Comparison of ENCODE assay signal across 13 cellular contexts in genomic region chr7:116782177-116782711, GRCh38.
DNase-seq lines count a peak whose midpoint lies in the region; ATAC-seq and TF ChIP-seq lines count a peak whose summit lies in the region.
"Had no signal": no experiment of that assay in that cellular context is flagged by ENCODE, and none has a peak within 500 bp of the region (broad histone marks: within the 10 kb centered on the region; RNA-seq: fewer than 3 reads in every experiment).

No MANE protein-coding gene starts in this region.

- H3K36me3 Mint-ChIP-seq in activated CD8-positive, alpha-beta T cell treated with anti-CD3 and anti-CD28 coated beads, Interleukin-2, amount 10 ng/mL, durations not matched to agents 7 days and 5 days (ENCODE audit: low read depth): no peaks in the 10 kb centered on the region
- H3K36me3 Mint-ChIP-seq: activated naive CD4-positive, alpha-beta T cell treated with anti-CD3 and anti-CD28 coated beads, Interleukin-2, amount 50 U/mL, for 24 hours had no signal

- CTCF ChIA-PET in activated CD8-positive, alpha-beta T cell treated with anti-CD3 and anti-CD28 coated beads, Interleukin-2, amount 10 ng/mL, durations not matched to agents 7 days and 5 days (lab: Charles Lee): no interaction called here

- no peak overlapping the region for H3K4me3 ChIP-seq in epithelial cell of esophagus (ENCODE audit: low read length)
- no peak overlapping the region for H3K4me3 ChIP-seq in psoas muscle

- no peaks in the 10 kb centered on the region for H3K9me3 ChIP-seq in psoas muscle

- no peaks in the 10 kb centered on the region for H3K9me3 Mint-ChIP-seq in activated CD8-positive, alpha-beta T cell treated with anti-CD3 and anti-CD28 coated beads, Interleukin-2, amount 10 ng/mL, durations not matched to agents 7 days and 5 days (ENCODE audit: insufficient read depth)
- H3K9me3 Mint-ChIP-seq: activated naive CD4-positive, alpha-beta T cell treated with anti-CD3 and anti-CD28 coated beads, Interleukin-2, amount 50 U/mL, for 24 hours had no signal

- peak overlapping the region; percentile 27 for H3K27ac ChIP-seq in psoas muscle

- POLR2A ChIA-PET in activated CD8-positive, alpha-beta T cell treated with anti-CD3 and anti-CD28 coated beads, Interleukin-2, amount 10 ng/mL, durations not matched to agents 7 days and 5 days (lab: Charles Lee): no interaction called here

- intact Hi-C loops in psoas muscle (cut with DNase I): no loop called here

- WGBS in psoas muscle, 3 donors: 0 to 20% (median 12%) methylated on average over 1 of the region's 1 CpG

- peaks cover 61% of the 10 kb centered on the region for H3K4me1 ChIP-seq in psoas muscle

- H3K4me3 Mint-ChIP-seq in activated CD8-positive, alpha-beta T cell treated with anti-CD3 and anti-CD28 coated beads, Interleukin-2, amount 10 ng/mL, durations not matched to agents 7 days and 5 days: no peak overlapping the region
- H3K4me3 Mint-ChIP-seq: activated naive CD4-positive, alpha-beta T cell treated with anti-CD3 and anti-CD28 coated beads, Interleukin-2, amount 50 U/mL, for 24 hours had no signal

- H3K27me3 Mint-ChIP-seq in activated CD8-positive, alpha-beta T cell treated with anti-CD3 and anti-CD28 coated beads, Interleukin-2, amount 10 ng/mL, durations not matched to agents 7 days and 5 days (ENCODE audit: low read depth): peaks cover 4% of the 10 kb centered on the region
- H3K27me3 Mint-ChIP-seq: activated naive CD4-positive, alpha-beta T cell treated with anti-CD3 and anti-CD28 coated beads, Interleukin-2, amount 50 U/mL, for 24 hours; progenitor cell of endocrine pancreas had no signal

- no peak overlapping the region for H3K27ac Mint-ChIP-seq in activated CD8-positive, alpha-beta T cell treated with anti-CD3 and anti-CD28 coated beads, Interleukin-2, amount 10 ng/mL, durations not matched to agents 7 days and 5 days
- H3K27ac Mint-ChIP-seq: activated naive CD4-positive, alpha-beta T cell treated with anti-CD3 and anti-CD28 coated beads, Interleukin-2, amount 50 U/mL, for 24 hours had no signal

- peak in 3 of 4 donors; percentile 26 to 45 (median 39) for ATAC-seq in psoas muscle
- ATAC-seq in GM21825 (IDR thresholded peaks at IDR 0.05; ENCODE audit: unreplicated experiment): no peak
- no peak for ATAC-seq in activated CD8-positive, alpha-beta T cell treated with anti-CD3 and anti-CD28 coated beads, Interleukin-2, amount 10 ng/mL, durations not matched to agents 7 days and 5 days
- ATAC-seq in HG03342 (IDR thresholded peaks at IDR 0.05; ENCODE audit: unreplicated experiment): no peak

- DNase-seq in EL (peak; percentile 55), NCI-H2107 treated with DMSO at 0.1 percent for 48 hours (lab: John Stamatoyannopoulos, UW; ENCODE audit: unreplicated experiment) (peak; percentile 93), epithelial cell of esophagus (ENCODE audit: low read depth) (peak; percentile 89), psoas muscle (no peak), DMS153 treated with DMSO at 0.1 percent for 48 hours (lab: John Stamatoyannopoulos, UW; ENCODE audit: unreplicated experiment) (no peak)
- DNase-seq in activated CD8-positive, alpha-beta T cell treated with anti-CD3 and anti-CD28 coated beads, Interleukin-2, amount 10 ng/mL, durations not matched to agents 7 days and 5 days: no peak
- DNase-seq: DND-41; effector CD8-positive, alpha-beta T cell; NCI-H1436 had no signal

- TF ChIP-seq CTCF in epithelial cell of esophagus (IDR thresholded peaks at IDR 0.05; ENCODE audit: insufficient read depth, low read depth, low read length, missing control alignments): no peak
- TF ChIP-seq CTCF in psoas muscle (IDR thresholded peaks at IDR 0.05): no peak

- peaks cover 16 to 65% of the 10 kb centered on the region in 2 donors for H3K36me3 ChIP-seq in psoas muscle (ENCODE audit: insufficient read depth in 1 of 2, low read depth in 1 of 2)

- no peaks in the 10 kb centered on the region for H3K4me1 Mint-ChIP-seq in activated CD8-positive, alpha-beta T cell treated with anti-CD3 and anti-CD28 coated beads, Interleukin-2, amount 10 ng/mL, durations not matched to agents 7 days and 5 days (ENCODE audit: low read depth)
- H3K4me1 Mint-ChIP-seq: activated naive CD4-positive, alpha-beta T cell treated with anti-CD3 and anti-CD28 coated beads, Interleukin-2, amount 50 U/mL, for 24 hours had no signal

- no peaks in the 10 kb centered on the region for H3K27me3 ChIP-seq in psoas muscle (ENCODE audit: insufficient read depth in 3 of 3, low read length in 2 of 3)

Comparison
In these comparisons a context has a peak if more than half of its experiments do, and no peak if none do; other contexts are left out.
1. DNase-seq: peak in EL (single experiment), NCI-H2107 treated with DMSO at 0.1 percent for 48 hours (single experiment) and epithelial cell of esophagus (single experiment); none in psoas muscle (0 of 2), DMS153 treated with DMSO at 0.1 percent for 48 hours (single experiment) and activated CD8-positive, alpha-beta T cell treated with anti-CD3 and anti-CD28 coated beads, Interleukin-2, amount 10 ng/mL, durations not matched to agents 7 days and 5 days (single experiment).
2. ATAC-seq: peak in psoas muscle (3 of 4); none in GM21825 (single experiment), activated CD8-positive, alpha-beta T cell treated with anti-CD3 and anti-CD28 coated beads, Interleukin-2, amount 10 ng/mL, durations not matched to agents 7 days and 5 days (single experiment) and HG03342 (single experiment).